Comparison of ENCODE assay signal across 20 cellular contexts in genomic region chr5:51539232-51539631, GRCh38.
A peak's percentile ranks its signal among the peaks of the same experiment; 100 is the strongest.
DNase-seq lines count a peak whose midpoint lies in the region; ATAC-seq, FAIRE-seq and TF ChIP-seq lines count a peak whose summit lies in the region.
"Had no signal": no experiment of that assay in that cellular context is flagged by ENCODE, and none has a peak within 500 bp of the region (broad histone marks: within the 10 kb centered on the region; RNA-seq: fewer than 3 reads in every experiment).

No MANE protein-coding gene starts in this region.

- H3K4me3 ChIP-seq in HepG2 (replicated peaks in 1 of 3; ENCODE audit: insufficient read depth in 1 of 3, low read depth in 2 of 3, low read length in 3 of 3) (no peak overlapping the region), right lobe of liver (no peak overlapping the region), K562 (no peak overlapping the region)
- H3K4me3 ChIP-seq: A549; BLaER1 treated with 17β-estradiol and CSF1 and Interleukin-3, amounts not matched to agents 10 nM and 100 nM had no signal

- H3K9me1 ChIP-seq in K562 (ENCODE audit: control insufficient read depth, insufficient read depth, low read length), result no peaks in the 10 kb centered on the region

- FAIRE-seq in HepG2 (lab: Jason Lieb, UNC) (no peak), K562 (lab: Jason Lieb, UNC) (no peak)
- FAIRE-seq: A549, D721Med, G401.6, GM12892, GM18507 had no signal

- WGBS in HepG2 (ENCODE audit: low lambda C conversion rate), result 6% methylated on average over 2 of the region's 2 CpGs
- 69% methylated on average over 2 of the region's 2 CpGs for WGBS in right lobe of liver (ENCODE audit: insufficient coverage, low coverage, low lambda C conversion rate, missing lambda C conversion rate)
- 3% methylated on average over 2 of the region's 2 CpGs for WGBS in K562 (ENCODE audit: insufficient coverage, low coverage, missing lambda C conversion rate)

- TF ChIP-seq EP300 in HepG2 (IDR thresholded peaks at IDR 0.05; ENCODE audit: low read depth in 2 of 2, low read length in 2 of 2) (no peak), HepG2 (CRISPR knock-in tag; IDR thresholded peaks at IDR 0.05; ENCODE audit: borderline replicate concordance) (no peak), K562 (IDR thresholded peaks at IDR 0.05; ENCODE audit: low read length) (no peak)

- H3K4me1 ChIP-seq in HepG2 (ENCODE audit: insufficient read depth, low read length), result no peaks in the 10 kb centered on the region
- H3K4me1 ChIP-seq in right lobe of liver, result no peaks in the 10 kb centered on the region
- H3K4me1 ChIP-seq in K562 (replicated peaks in 1 of 2; ENCODE audit: control insufficient read depth in 2 of 2, insufficient read depth in 2 of 2, low read length in 2 of 2), result no peaks in the 10 kb centered on the region
- H3K4me1 ChIP-seq: A549, Caco-2 had no signal

- CTCF ChIA-PET in HepG2 (lab: Yijun Ruan, JAX; ENCODE audit: low intra/inter-chr PET ratio, low total read pairs), result no interaction called here
- CTCF ChIA-PET in K562 (lab: Yijun Ruan, JAX; ENCODE audit: low intra/inter-chr PET ratio), result no interaction called here

- no peak overlapping the region for H3K4me2 ChIP-seq in HepG2 (ENCODE audit: low read depth, low read length)
- no peak overlapping the region for H3K4me2 ChIP-seq in K562 (ENCODE audit: insufficient read depth, low read length)
- H3K4me2 ChIP-seq: A549; BLaER1 treated with 17β-estradiol and CSF1 and Interleukin-3, amounts not matched to agents 10 nM and 100 nM had no signal

- no peak for DNase-seq in HepG2 (ENCODE audit: low spot score)
- DNase-seq in right lobe of liver, result no peak
- no peak for DNase-seq in K562 (ENCODE audit: extremely low read depth in 1 of 4, low spot score in 3 of 4)
- DNase-seq in NCI-H446 (lab: John Stamatoyannopoulos, UW), result no peak
- DNase-seq: AML-193; Caco-2; Calu3; CD4-positive, alpha-beta T cell; CD8-positive, alpha-beta T cell; DMS79 treated with DMSO at 0.1 percent for 48 hours; GF-D8 had no signal

- intact Hi-C loops in HepG2 (cut with micrococcal nuclease; ENCODE audit: unreplicated experiment) (no loop called here), right lobe of liver (cut with DNase I) (no loop called here), K562 (cut with micrococcal nuclease) (no loop called here)

- BruUV-seq in HepG2 (replicated peaks; lab: Mats Ljungman, UMichigan), result no TSS peak
- no TSS peak for BruUV-seq in K562 (replicated peaks; lab: Mats Ljungman, UMichigan)

- TF ChIP-seq RAD21 in HepG2 (CRISPR knock-in tag; IDR thresholded peaks at IDR 0.05), result no peak
- TF ChIP-seq RAD21 in K562 (CRISPR knock-in tag; conservative IDR thresholded peaks at IDR 0.05 in 1 of 2, IDR thresholded peaks at IDR 0.05 in 1 of 2), result no peak

- H3K9ac ChIP-seq in HepG2 (ENCODE audit: insufficient read depth, low read depth, low read length) (no peak overlapping the region), K562 (ENCODE audit: insufficient read depth in 1 of 2, low read depth in 2 of 2, low read length in 2 of 2) (no peak overlapping the region)
- H3K9ac ChIP-seq: BLaER1 treated with 17β-estradiol and CSF1 and Interleukin-3, amounts not matched to agents 10 nM and 100 nM had no signal

- TF ChIP-seq CTCF in HepG2 (CRISPR knock-in tag; IDR thresholded peaks at IDR 0.05) (no peak), right lobe of liver (IDR thresholded peaks at IDR 0.05) (no peak), K562 (IDR thresholded peaks at IDR 0.05 in 2 of 3, conservative IDR thresholded peaks at IDR 0.05 in 1 of 3; ENCODE audit: insufficient read depth in 2 of 3, low read depth in 1 of 3, low read length in 3 of 3) (no peak)

- in situ Hi-C loops in HepG2 (cut with HindIII; ENCODE audit: extremely low pct_ligation_motif_present, low pct_unique_long_range_greater_than_20kb), result no loop called here
- in situ Hi-C loops in K562 (cut with MboI), result no loop called here

- POLR2A ChIA-PET in HepG2 (lab: Yijun Ruan, JAX) (no interaction called here), K562 (lab: Yijun Ruan, JAX) (no interaction called here)

- TF ChIP-seq POLR2A in HepG2 (IDR thresholded peaks at IDR 0.05; ENCODE audit: insufficient read depth in 1 of 2, low read depth in 2 of 2, low read length in 2 of 2), result no peak
- TF ChIP-seq POLR2A in right lobe of liver (IDR thresholded peaks at IDR 0.05), result no peak
- TF ChIP-seq POLR2A in K562 (conservative IDR thresholded peaks at IDR 0.05), result no peak

- H4K20me1 ChIP-seq in HepG2 (ENCODE audit: insufficient read depth, low read length) (no peaks in the 10 kb centered on the region), K562 (replicated peaks; ENCODE audit: control insufficient read depth, insufficient read depth, low read length) (no peaks in the 10 kb centered on the region)
- H4K20me1 ChIP-seq: BLaER1 treated with 17β-estradiol and CSF1 and Interleukin-3, amounts not matched to agents 10 nM and 100 nM had no signal

- H3K36me3 ChIP-seq in HepG2 (replicated peaks in 1 of 2; ENCODE audit: control insufficient read depth in 1 of 2, insufficient read depth in 2 of 2, low read length in 2 of 2) (no peaks in the 10 kb centered on the region), right lobe of liver (no peaks in the 10 kb centered on the region), K562 (ENCODE audit: control insufficient read depth, insufficient read depth, low read length) (no peaks in the 10 kb centered on the region)
- H3K36me3 ChIP-seq: BLaER1 treated with 17β-estradiol and CSF1 and Interleukin-3, amounts not matched to agents 10 nM and 100 nM had no signal

- H3K27me3 ChIP-seq in HepG2 (ENCODE audit: control insufficient read depth in 1 of 2, insufficient read depth in 2 of 2, low read length in 2 of 2) (no peaks in the 10 kb centered on the region), right lobe of liver (no peaks in the 10 kb centered on the region), K562 (ENCODE audit: control insufficient read depth in 2 of 2, insufficient read depth in 2 of 2, low read length in 2 of 2) (no peaks in the 10 kb centered on the region)
- H3K27me3 ChIP-seq: BLaER1 treated with 17β-estradiol and CSF1 and Interleukin-3, amounts not matched to agents 10 nM and 100 nM had no signal

- H2AFZ ChIP-seq in HepG2 (ENCODE audit: low read length) (no peak overlapping the region), K562 (ENCODE audit: low read depth, low read length) (no peak overlapping the region)

- H3K9me3 ChIP-seq in HepG2 (ENCODE audit: low read length) (peaks cover 11% of the 10 kb centered on the region; the same call in 1 of the 2 replicates), right lobe of liver (no peaks in the 10 kb centered on the region), K562 (replicated peaks; ENCODE audit: control insufficient read depth, insufficient read depth, low read depth, low read length) (no peaks in the 10 kb centered on the region; the same call in 1 of the 2 replicates)
- H3K9me3 ChIP-seq: A549 had no signal

- ATAC-seq in HepG2 (no peak), right lobe of liver (no peak), K562 (no peak), GM21737 (IDR thresholded peaks at IDR 0.05; ENCODE audit: unreplicated experiment) (no peak)
- ATAC-seq: A549; CD8-positive, alpha-beta T cell had no signal

- H3K27ac ChIP-seq in HepG2 (ENCODE audit: extremely low read length, insufficient read depth, low read length), result no peak overlapping the region
- no peak overlapping the region for H3K27ac ChIP-seq in right lobe of liver
- H3K27ac ChIP-seq in K562 (ENCODE audit: extremely low read depth, low read depth, low read length), result no peak overlapping the region
- H3K27ac ChIP-seq: 22Rv1; A549; BLaER1 treated with 17β-estradiol and CSF1 and Interleukin-3, amounts not matched to agents 10 nM and 100 nM; C4-2B had no signal

- no peaks in the 10 kb centered on the region for H3K79me2 ChIP-seq in HepG2 (ENCODE audit: insufficient read depth, low read length)
- H3K79me2 ChIP-seq in K562 (ENCODE audit: control insufficient read depth, insufficient read depth, low read length), result no peaks in the 10 kb centered on the region

TF ChIP-seq in HepG2, 621 proteins besides CTCF, POLR2A, EP300 and RAD21 (continues in another document):
- no peak for TF ChIP-seq ZNF746 (CRISPR knock-in tag; IDR thresholded peaks at IDR 0.05)
- TF ChIP-seq ZSCAN5A (CRISPR knock-in tag; IDR thresholded peaks at IDR 0.05; ENCODE audit: borderline replicate concordance), result no peak

TF ChIP-seq in K562, 482 proteins besides CTCF, POLR2A, EP300 and RAD21:
- TF ChIP-seq ZNF3 (CRISPR knock-in tag; IDR thresholded peaks at IDR 0.05) (no peak), ATF3 (IDR thresholded peaks at IDR 0.05) (0 out of 2 replicates have a peak, but pooled peaks have one; percentile 26), ATF3 (CRISPR knock-in tag; conservative IDR thresholded peaks at IDR 0.05) (no peak)
